In the genomic region with DNA sequence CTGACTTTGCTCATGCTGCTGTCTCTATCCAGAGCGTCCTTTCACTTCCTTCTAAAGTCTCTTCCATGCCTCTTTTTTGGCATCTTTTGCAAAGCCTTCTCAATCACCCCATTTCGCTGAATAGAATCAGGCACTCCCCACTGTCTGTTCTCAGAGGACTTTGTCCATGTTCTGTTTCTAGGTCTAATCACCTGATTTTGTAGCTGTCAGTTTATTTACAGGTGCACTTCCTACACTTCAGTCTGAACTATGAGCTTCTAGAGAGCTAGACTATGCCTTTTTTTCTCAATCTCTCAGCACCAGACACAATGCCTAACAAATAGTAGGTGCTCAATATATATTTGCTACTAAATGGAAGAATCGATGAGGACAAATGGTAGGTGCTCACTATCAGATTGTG, we compare ENCODE assay signal across 1 cellular context.
TF ChIP-seq lines count a peak whose summit lies in the region.

No MANE protein-coding gene starts in this region.

TF ChIP-seq in GM12878, 131 proteins besides CTCF, POLR2A, EP300 and RAD21 (continued from another document):
- TF ChIP-seq, protein P1, sequence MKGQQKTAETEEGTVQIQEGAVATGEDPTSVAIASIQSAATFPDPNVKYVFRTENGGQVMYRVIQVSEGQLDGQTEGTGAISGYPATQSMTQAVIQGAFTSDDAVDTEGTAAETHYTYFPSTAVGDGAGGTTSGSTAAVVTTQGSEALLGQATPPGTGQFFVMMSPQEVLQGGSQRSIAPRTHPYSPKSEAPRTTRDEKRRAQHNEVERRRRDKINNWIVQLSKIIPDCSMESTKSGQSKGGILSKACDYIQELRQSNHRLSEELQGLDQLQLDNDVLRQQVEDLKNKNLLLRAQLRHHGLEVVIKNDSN (IDR thresholded peaks at IDR 0.05; ENCODE audit: borderline replicate concordance, extremely low read length, insufficient read depth, low read depth, low read length): no peak
- TF ChIP-seq YY1 (IDR thresholded peaks at IDR 0.05; ENCODE audit: low read depth, low read length): no peak
- no peak for TF ChIP-seq SRF (IDR thresholded peaks at IDR 0.05; ENCODE audit: low read depth in 2 of 2, low read length in 2 of 2)
- TF ChIP-seq PAX8 (IDR thresholded peaks at IDR 0.05): no peak
- TF ChIP-seq SIX5 (IDR thresholded peaks at IDR 0.05; ENCODE audit: low read depth, low read length, severe bottlenecking): no peak
- TF ChIP-seq MXI1 (IDR thresholded peaks at IDR 0.05; ENCODE audit: low read depth, low read length): no peak
TF ChIP-seq in GM12878: peak in this region for 0.
